ENCODE assay signal across 8 cellular contexts in genomic region chr22:23219787-23220484, GRCh38. TPM values are rescaled to one million over a fixed set of nuclear protein-coding genes. Genes with fewer than 3 reads are reported as not detected.
DNase-seq lines count a peak whose midpoint lies in the region; ATAC-seq and TF ChIP-seq lines count a peak whose summit lies in the region.

No MANE protein-coding gene starts in this region.

- H3K9ac ChIP-seq in subcutaneous abdominal adipose tissue (ENCODE audit: low read length in 5 of 5), result peak overlapping the region in 1 of 5 donors; percentile 9

- no TSS peak for BruUV-seq in OCI-LY7 (replicated peaks; lab: Mats Ljungman, UMichigan)

- H4K20me1 ChIP-seq in OCI-LY7 (ENCODE audit: insufficient read depth, low read length), result no peaks in the 10 kb centered on the region; the same call in 1 of the 2 replicates

- TF ChIP-seq CTCF in GM10266 (IDR thresholded peaks at IDR 0.05; ENCODE audit: control insufficient read depth, insufficient read depth, low read depth, missing control alignments) (no peak), OCI-LY7 (conservative IDR thresholded peaks at IDR 0.05; ENCODE audit: low read length) (no peak)

- H3K4me2 ChIP-seq in OCI-LY7 (ENCODE audit: low read length), result peak overlapping the region; percentile 98

- DNase-seq in GM10266 (ENCODE audit: extremely low spot score) (peak; percentile 53), OCI-LY7 (ENCODE audit: low spot score) (peak; percentile 91), memory B cell (ENCODE audit: low spot score in 2 of 2) (no peak), hippocampal formation (lab: John Stamatoyannopoulos, UW) (no peak)

- no peaks in the 10 kb centered on the region for H3K27me3 Mint-ChIP-seq in activated naive CD4-positive, alpha-beta T cell treated with anti-CD3 and anti-CD28 coated beads, Interleukin-2, amount 50 U/mL, for 24 hours
- H3K27me3 Mint-ChIP-seq in memory B cell, result no peaks in the 10 kb centered on the region

- no peaks in the 10 kb centered on the region for H3K36me3 ChIP-seq in OCI-LY7 (ENCODE audit: insufficient read depth, low read length)
- no peaks in the 10 kb centered on the region for H3K36me3 ChIP-seq in subcutaneous abdominal adipose tissue (ENCODE audit: control insufficient read depth in 5 of 5, insufficient read depth in 5 of 5, low read length in 5 of 5)

- intact Hi-C loops in OCI-LY7 (cut with micrococcal nuclease; ENCODE audit: unreplicated experiment), result loop anchor here (1.0 kb wide), 3 partner anchors 12 to 49 kb away; no protein-coding TSS in a partner anchor

- POLR2A ChIA-PET in OCI-LY7 (lab: Charles Lee), result interaction anchor here (0.6 to 2.0 kb wide), 5 partner anchors 9 to 51 kb away, joined by 3 to 8 read pairs (median 5); no protein-coding TSS in a partner anchor

- H3K36me3 Mint-ChIP-seq in activated naive CD4-positive, alpha-beta T cell treated with anti-CD3 and anti-CD28 coated beads, Interleukin-2, amount 50 U/mL, for 24 hours, result no peaks in the 10 kb centered on the region
- H3K36me3 Mint-ChIP-seq in memory B cell, result no peaks in the 10 kb centered on the region

- peaks cover 100% of the 10 kb centered on the region for H3K4me1 Mint-ChIP-seq in activated naive CD4-positive, alpha-beta T cell treated with anti-CD3 and anti-CD28 coated beads, Interleukin-2, amount 50 U/mL, for 24 hours
- H3K4me1 Mint-ChIP-seq in memory B cell, result peaks cover 46% of the 10 kb centered on the region

- H2AFZ ChIP-seq in OCI-LY7 (ENCODE audit: low read length), result no peak overlapping the region; the same call in 1 of the 2 replicates

- H3K9me2 ChIP-seq in OCI-LY7 (ENCODE audit: insufficient read depth, low read length), result no peaks in the 10 kb centered on the region

- H3K27ac ChIP-seq in OCI-LY7 (ENCODE audit: low read depth, low read length, poor library complexity, severe bottlenecking), result peak overlapping the region; percentile 83
- H3K27ac ChIP-seq in subcutaneous abdominal adipose tissue (ENCODE audit: low read depth, low read length), result peak overlapping the region; percentile 44

- CTCF ChIA-PET in OCI-LY7 (lab: Charles Lee; ENCODE audit: unreplicated experiment), result interaction anchor here (0.6 to 2.9 kb wide), 3 partner anchors 11 to 43 kb away, joined by 3 to 8 read pairs (median 6); no protein-coding TSS in a partner anchor

- peaks cover 30% of the 10 kb centered on the region; the same call in 1 of the 2 replicates for H3K79me2 ChIP-seq in OCI-LY7 (ENCODE audit: insufficient read depth, low read depth, low read length)

- H3K27ac Mint-ChIP-seq in activated naive CD4-positive, alpha-beta T cell treated with anti-CD3 and anti-CD28 coated beads, Interleukin-2, amount 50 U/mL, for 24 hours, result peak overlapping the region; percentile 92
- peak overlapping the region; percentile 19 for H3K27ac Mint-ChIP-seq in memory B cell

- H3K4me3 ChIP-seq in OCI-LY7 (ENCODE audit: low read depth, low read length, poor library complexity, severe bottlenecking) (peak overlapping the region; percentile 65), subcutaneous abdominal adipose tissue (ENCODE audit: low read depth in 1 of 5, low read length in 5 of 5) (peak overlapping the region in 2 of 5 donors; percentile 5 to 16)

- H3K4me1 ChIP-seq in OCI-LY7 (ENCODE audit: insufficient read depth, low read length, poor library complexity, severe bottlenecking) (peaks cover 59% of the 10 kb centered on the region), subcutaneous abdominal adipose tissue (ENCODE audit: control insufficient read depth in 5 of 5, insufficient read depth in 5 of 5, low read length in 5 of 5) (peaks cover 40 to 96% (median 82%) of the 10 kb centered on the region in 5 donors)

- H3K9me3 Mint-ChIP-seq in activated naive CD4-positive, alpha-beta T cell treated with anti-CD3 and anti-CD28 coated beads, Interleukin-2, amount 50 U/mL, for 24 hours, result no peaks in the 10 kb centered on the region
- no peaks in the 10 kb centered on the region for H3K9me3 Mint-ChIP-seq in memory B cell

- H3K27me3 ChIP-seq in subcutaneous abdominal adipose tissue (ENCODE audit: control insufficient read depth in 5 of 5, insufficient read depth in 4 of 5, low read length in 5 of 5), result no peaks in the 10 kb centered on the region

- H3K9me3 ChIP-seq in OCI-LY7 (ENCODE audit: low read length) (no peaks in the 10 kb centered on the region), subcutaneous abdominal adipose tissue (ENCODE audit: control insufficient read depth in 5 of 5, low read length in 5 of 5) (no peaks in the 10 kb centered on the region)

- peak overlapping the region; percentile 84 for H3K4me3 Mint-ChIP-seq in activated naive CD4-positive, alpha-beta T cell treated with anti-CD3 and anti-CD28 coated beads, Interleukin-2, amount 50 U/mL, for 24 hours
- H3K4me3 Mint-ChIP-seq in memory B cell, result peak overlapping the region; percentile 76

- ATAC-seq in HG02678 (IDR thresholded peaks at IDR 0.05; ENCODE audit: unreplicated experiment), result peak; percentile 66
- peak; percentile 54 for ATAC-seq in memory B cell (ENCODE audit: low read depth)
- ATAC-seq in HG03457 (IDR thresholded peaks at IDR 0.05; ENCODE audit: unreplicated experiment), result no peak

RNA-seq across cellular contexts. Expression of gene BCR, which starts 39.6 kb away (rescaled TPM):
- 46.5 and 51.3 TPM in 2 replicates for total RNA-seq in OCI-LY7 (2014; rRNA removed; shearing (Covaris generic))
- total RNA-seq in OCI-LY7 (2022), result 38.7 and 42.2 TPM in 2 replicates

Comparison
In these comparisons a context has a peak if more than half of its experiments do, and no peak if none do; other contexts are left out.
1. DNase-seq: peak in GM10266 (single experiment) and OCI-LY7 (single experiment); none in memory B cell (0 of 2) and hippocampal formation (0 of 2).